ENCODE assay signal across 2 cellular contexts in genomic region chr10:7826971-7827370, GRCh38.
TF ChIP-seq lines count a peak whose summit lies in the region.

No MANE protein-coding gene starts in this region.

TF ChIP-seq in A549, 52 proteins besides CTCF, POLR2A, EP300 and RAD21 (continued from another document):
- TF ChIP-seq, protein P1, sequence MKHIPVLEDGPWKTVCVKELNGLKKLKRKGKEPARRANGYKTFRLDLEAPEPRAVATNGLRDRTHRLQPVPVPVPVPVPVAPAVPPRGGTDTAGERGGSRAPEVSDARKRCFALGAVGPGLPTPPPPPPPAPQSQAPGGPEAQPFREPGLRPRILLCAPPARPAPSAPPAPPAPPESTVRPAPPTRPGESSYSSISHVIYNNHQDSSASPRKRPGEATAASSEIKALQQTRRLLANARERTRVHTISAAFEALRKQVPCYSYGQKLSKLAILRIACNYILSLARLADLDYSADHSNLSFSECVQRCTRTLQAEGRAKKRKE (CRISPR knock-in tag; IDR thresholded peaks at IDR 0.05; ENCODE audit: low read depth): no peak
- TF ChIP-seq CBX2 (IDR thresholded peaks at IDR 0.05; ENCODE audit: borderline replicate concordance, low read depth): no peak
- no peak for TF ChIP-seq TFCP2L1 (CRISPR knock-in tag; IDR thresholded peaks at IDR 0.05)
- TF ChIP-seq CEBPB (IDR thresholded peaks at IDR 0.05): no peak
- TF ChIP-seq NFE2L2 (conservative IDR thresholded peaks at IDR 0.05; ENCODE audit: low read length): no peak
- no peak for TF ChIP-seq HEYL (CRISPR knock-in tag; IDR thresholded peaks at IDR 0.05)
- TF ChIP-seq KDM5A (IDR thresholded peaks at IDR 0.05): no peak
- no peak for TF ChIP-seq CHD2 (IDR thresholded peaks at IDR 0.05; ENCODE audit: low read length, partially characterized antibody)
- no peak for TF ChIP-seq CHD4 (IDR thresholded peaks at IDR 0.05; ENCODE audit: borderline replicate concordance)
- TF ChIP-seq, protein P2, sequence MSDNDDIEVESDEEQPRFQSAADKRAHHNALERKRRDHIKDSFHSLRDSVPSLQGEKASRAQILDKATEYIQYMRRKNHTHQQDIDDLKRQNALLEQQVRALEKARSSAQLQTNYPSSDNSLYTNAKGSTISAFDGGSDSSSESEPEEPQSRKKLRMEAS (IDR thresholded peaks at IDR 0.05): 0 out of 2 replicates have a peak, but pooled peaks have one; percentile 21
- TF ChIP-seq ZFP36 (IDR thresholded peaks at IDR 0.05; ENCODE audit: borderline replicate concordance, partially characterized antibody): no peak
- peak; percentile 56 for TF ChIP-seq MAFK (IDR thresholded peaks at IDR 0.05; ENCODE audit: partially characterized antibody)
TF ChIP-seq in A549: peak in this region for 3.

TF ChIP-seq in GM23338, 12 proteins besides CTCF, POLR2A, EP300 and RAD21 (continued from another document):
- TF ChIP-seq, protein P3, sequence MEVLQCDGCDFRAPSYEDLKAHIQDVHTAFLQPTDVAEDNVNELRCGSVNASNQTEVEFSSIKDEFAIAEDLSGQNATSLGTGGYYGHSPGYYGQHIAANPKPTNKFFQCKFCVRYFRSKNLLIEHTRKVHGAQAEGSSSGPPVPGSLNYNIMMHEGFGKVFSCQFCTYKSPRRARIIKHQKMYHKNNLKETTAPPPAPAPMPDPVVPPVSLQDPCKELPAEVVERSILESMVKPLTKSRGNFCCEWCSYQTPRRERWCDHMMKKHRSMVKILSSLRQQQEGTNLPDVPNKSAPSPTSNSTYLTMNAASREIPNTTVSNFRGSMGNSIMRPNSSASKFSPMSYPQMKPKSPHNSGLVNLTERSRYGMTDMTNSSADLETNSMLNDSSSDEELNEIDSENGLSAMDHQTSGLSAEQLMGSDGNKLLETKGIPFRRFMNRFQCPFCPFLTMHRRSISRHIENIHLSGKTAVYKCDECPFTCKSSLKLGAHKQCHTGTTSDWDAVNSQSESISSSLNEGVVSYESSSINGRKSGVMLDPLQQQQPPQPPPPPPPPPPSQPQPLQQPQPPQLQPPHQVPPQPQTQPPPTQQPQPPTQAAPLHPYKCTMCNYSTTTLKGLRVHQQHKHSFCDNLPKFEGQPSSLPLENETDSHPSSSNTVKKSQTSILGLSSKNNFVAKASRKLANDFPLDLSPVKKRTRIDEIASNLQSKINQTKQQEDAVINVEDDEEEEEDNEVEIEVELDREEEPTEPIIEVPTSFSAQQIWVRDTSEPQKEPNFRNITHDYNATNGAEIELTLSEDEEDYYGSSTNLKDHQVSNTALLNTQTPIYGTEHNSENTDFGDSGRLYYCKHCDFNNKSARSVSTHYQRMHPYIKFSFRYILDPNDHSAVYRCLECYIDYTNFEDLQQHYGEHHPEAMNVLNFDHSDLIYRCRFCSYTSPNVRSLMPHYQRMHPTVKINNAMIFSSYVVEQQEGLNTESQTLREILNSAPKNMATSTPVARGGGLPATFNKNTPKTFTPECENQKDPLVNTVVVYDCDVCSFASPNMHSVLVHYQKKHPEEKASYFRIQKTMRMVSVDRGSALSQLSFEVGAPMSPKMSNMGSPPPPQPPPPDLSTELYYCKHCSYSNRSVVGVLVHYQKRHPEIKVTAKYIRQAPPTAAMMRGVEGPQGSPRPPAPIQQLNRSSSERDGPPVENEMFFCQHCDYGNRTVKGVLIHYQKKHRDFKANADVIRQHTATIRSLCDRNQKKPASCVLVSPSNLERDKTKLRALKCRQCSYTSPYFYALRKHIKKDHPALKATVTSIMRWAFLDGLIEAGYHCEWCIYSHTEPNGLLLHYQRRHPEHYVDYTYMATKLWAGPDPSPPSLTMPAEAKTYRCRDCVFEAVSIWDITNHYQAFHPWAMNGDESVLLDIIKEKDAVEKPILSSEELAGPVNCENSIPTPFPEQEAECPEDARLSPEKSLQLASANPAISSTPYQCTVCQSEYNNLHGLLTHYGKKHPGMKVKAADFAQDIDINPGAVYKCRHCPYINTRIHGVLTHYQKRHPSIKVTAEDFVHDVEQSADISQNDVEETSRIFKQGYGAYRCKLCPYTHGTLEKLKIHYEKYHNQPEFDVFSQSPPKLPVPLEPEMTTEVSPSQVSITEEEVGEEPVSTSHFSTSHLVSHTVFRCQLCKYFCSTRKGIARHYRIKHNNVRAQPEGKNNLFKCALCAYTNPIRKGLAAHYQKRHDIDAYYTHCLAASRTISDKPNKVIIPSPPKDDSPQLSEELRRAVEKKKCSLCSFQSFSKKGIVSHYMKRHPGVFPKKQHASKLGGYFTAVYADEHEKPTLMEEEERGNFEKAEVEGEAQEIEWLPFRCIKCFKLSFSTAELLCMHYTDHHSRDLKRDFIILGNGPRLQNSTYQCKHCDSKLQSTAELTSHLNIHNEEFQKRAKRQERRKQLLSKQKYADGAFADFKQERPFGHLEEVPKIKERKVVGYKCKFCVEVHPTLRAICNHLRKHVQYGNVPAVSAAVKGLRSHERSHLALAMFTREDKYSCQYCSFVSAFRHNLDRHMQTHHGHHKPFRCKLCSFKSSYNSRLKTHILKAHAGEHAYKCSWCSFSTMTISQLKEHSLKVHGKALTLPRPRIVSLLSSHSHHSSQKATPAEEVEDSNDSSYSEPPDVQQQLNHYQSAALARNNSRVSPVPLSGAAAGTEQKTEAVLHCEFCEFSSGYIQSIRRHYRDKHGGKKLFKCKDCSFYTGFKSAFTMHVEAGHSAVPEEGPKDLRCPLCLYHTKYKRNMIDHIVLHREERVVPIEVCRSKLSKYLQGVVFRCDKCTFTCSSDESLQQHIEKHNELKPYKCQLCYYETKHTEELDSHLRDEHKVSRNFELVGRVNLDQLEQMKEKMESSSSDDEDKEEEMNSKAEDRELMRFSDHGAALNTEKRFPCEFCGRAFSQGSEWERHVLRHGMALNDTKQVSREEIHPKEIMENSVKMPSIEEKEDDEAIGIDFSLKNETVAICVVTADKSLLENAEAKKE (CRISPR knock-in tag; IDR thresholded peaks at IDR 0.05): no peak
- no peak for TF ChIP-seq EZH2phosphoT487 (IDR thresholded peaks at IDR 0.05; ENCODE audit: unreplicated experiment)
- no peak for TF ChIP-seq NANOG (IDR thresholded peaks at IDR 0.05; ENCODE audit: borderline replicate concordance)
- TF ChIP-seq REST (IDR thresholded peaks at IDR 0.05; ENCODE audit: unreplicated experiment): no peak
- no peak for TF ChIP-seq EZH2 (IDR thresholded peaks at IDR 0.05; ENCODE audit: low read depth, unreplicated experiment)
- TF ChIP-seq JUNB (IDR thresholded peaks at IDR 0.05; ENCODE audit: unreplicated experiment): no peak
